Comparison of ENCODE assay signal across 9 cellular contexts in the genomic region with DNA sequence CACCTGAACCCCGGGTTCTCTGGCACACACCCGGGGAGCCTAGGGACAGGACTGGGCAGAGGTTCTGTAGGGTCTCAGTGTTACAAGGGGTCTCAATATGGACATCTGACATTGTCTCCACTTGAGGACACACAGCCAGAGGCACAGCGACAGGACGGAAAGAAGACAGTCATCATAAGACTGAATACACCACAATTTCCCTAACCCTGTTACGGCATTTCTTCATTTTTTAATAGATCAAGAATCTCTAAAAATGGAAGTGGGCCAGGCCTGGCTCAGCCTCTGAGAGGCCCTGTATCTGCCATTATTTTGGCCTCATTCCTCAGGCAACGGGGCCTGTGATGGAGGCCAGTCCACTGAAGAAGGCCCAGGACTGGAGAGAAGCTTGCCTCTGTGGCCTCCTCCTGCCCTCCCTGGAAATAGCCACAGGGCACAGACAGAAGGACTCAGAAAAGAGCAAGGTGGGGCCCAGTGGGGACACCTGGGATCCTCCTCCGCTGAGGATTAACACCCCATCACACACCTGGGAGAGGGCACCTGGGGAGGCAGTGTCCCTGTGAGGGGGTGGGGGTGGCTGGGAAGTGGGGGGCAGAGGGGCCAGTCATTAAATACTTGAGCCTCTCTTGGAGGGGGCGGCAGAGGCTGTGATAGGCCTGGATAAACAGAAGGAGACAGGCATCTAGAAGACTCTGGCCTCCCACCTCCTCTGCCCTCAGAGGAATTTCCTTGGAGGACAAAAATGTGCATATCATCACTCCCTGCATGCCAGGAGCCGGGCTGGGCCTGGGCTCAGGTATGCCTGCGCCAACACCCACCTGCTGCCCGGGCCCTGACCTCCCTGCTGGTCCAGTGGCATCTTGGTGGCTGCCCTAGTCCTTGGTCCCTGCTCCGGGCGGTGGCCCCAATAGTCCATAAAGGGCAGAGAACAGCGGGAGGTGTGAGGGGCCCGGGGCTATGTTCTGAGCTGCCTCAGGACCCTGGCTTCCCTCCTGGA. TPM values are rescaled to one million over a fixed set of nuclear protein-coding genes. Genes with fewer than 3 reads are reported as not detected.
DNase-seq lines count a peak whose midpoint lies in the region; ATAC-seq and TF ChIP-seq lines count a peak whose summit lies in the region.
"Had no signal": no experiment of that assay in that cellular context is flagged by ENCODE, and none has a peak within 500 bp of the region (broad histone marks: within the 10 kb centered on the region; RNA-seq: fewer than 3 reads in every experiment).

No MANE protein-coding gene starts in this region.

- intact Hi-C loops in CD8-positive, alpha-beta T cell (cut with DNase I, micrococcal nuclease), result loop anchor here in 1 of 2 experiments (10.0 kb wide), 1 partner anchor 54 kb away; no protein-coding TSS in a partner anchor

- peaks cover 96% of the 10 kb centered on the region for H3K4me1 ChIP-seq in CD8-positive, alpha-beta T cell (ENCODE audit: insufficient read depth, low read length)

- peak overlapping the region; percentile 97 for H3K4me3 Mint-ChIP-seq in CD8-positive, alpha-beta T cell
- peak overlapping the region; percentile 71 for H3K4me3 Mint-ChIP-seq in activated naive CD8-positive, alpha-beta T cell treated with anti-CD3 and anti-CD28 coated beads, Interleukin-2, amount 10 ng/mL, durations not matched to agents 7 days and 5 days
- H3K4me3 Mint-ChIP-seq in naive thymus-derived CD8-positive, alpha-beta T cell, result peak overlapping the region; percentile 88 to 96 (median 94)

- no peaks in the 10 kb centered on the region for H3K9me3 Mint-ChIP-seq in CD8-positive, alpha-beta T cell
- H3K9me3 Mint-ChIP-seq in activated naive CD8-positive, alpha-beta T cell treated with anti-CD3 and anti-CD28 coated beads, Interleukin-2, amount 10 ng/mL, durations not matched to agents 7 days and 5 days, result no peaks in the 10 kb centered on the region
- no peaks in the 10 kb centered on the region for H3K9me3 Mint-ChIP-seq in naive thymus-derived CD8-positive, alpha-beta T cell

- peak in 2 of 7 experiments; percentile 4 to 48 for DNase-seq in CD8-positive, alpha-beta T cell
- DNase-seq in H7 (peak; percentile 70), AG08395 (ENCODE audit: low spot score) (no peak), mucosa of gallbladder (ENCODE audit: low spot score) (no peak), NCI-H82 (lab: John Stamatoyannopoulos, UW) (no peak)
- no peak for DNase-seq in activated naive CD8-positive, alpha-beta T cell treated with anti-CD3 and anti-CD28 coated beads, Interleukin-2, amount 10 ng/mL, durations not matched to agents 7 days and 5 days
- DNase-seq in naive thymus-derived CD8-positive, alpha-beta T cell, result peak in 2 of 10 donors; percentile 17 to 19
- DNase-seq: left cardiac atrium, NCI-H1048 had no signal

- peaks cover 94% of the 10 kb centered on the region for H3K4me1 Mint-ChIP-seq in CD8-positive, alpha-beta T cell (ENCODE audit: low read depth)
- peaks cover 78% of the 10 kb centered on the region for H3K4me1 Mint-ChIP-seq in activated naive CD8-positive, alpha-beta T cell treated with anti-CD3 and anti-CD28 coated beads, Interleukin-2, amount 10 ng/mL, durations not matched to agents 7 days and 5 days
- H3K4me1 Mint-ChIP-seq in naive thymus-derived CD8-positive, alpha-beta T cell, result peaks cover 60 to 99% (median 95%) of the 10 kb centered on the region in 4 donors

- TF ChIP-seq CTCF in CD8-positive, alpha-beta T cell (IDR thresholded peaks at IDR 0.05), result no peak

- H3K36me3 Mint-ChIP-seq in CD8-positive, alpha-beta T cell, result peaks cover 65% of the 10 kb centered on the region
- peaks cover 42% of the 10 kb centered on the region for H3K36me3 Mint-ChIP-seq in activated naive CD8-positive, alpha-beta T cell treated with anti-CD3 and anti-CD28 coated beads, Interleukin-2, amount 10 ng/mL, durations not matched to agents 7 days and 5 days
- peaks cover 0 to 63% (median 15%) of the 10 kb centered on the region in 3 donors for H3K36me3 Mint-ChIP-seq in naive thymus-derived CD8-positive, alpha-beta T cell

- peak overlapping the region; percentile 49 for H3K27ac ChIP-seq in CD8-positive, alpha-beta T cell (ENCODE audit: low read depth, low read length)

- peak overlapping the region; percentile 97 for H3K27ac Mint-ChIP-seq in CD8-positive, alpha-beta T cell
- peak overlapping the region; percentile 83 for H3K27ac Mint-ChIP-seq in activated naive CD8-positive, alpha-beta T cell treated with anti-CD3 and anti-CD28 coated beads, Interleukin-2, amount 10 ng/mL, durations not matched to agents 7 days and 5 days
- H3K27ac Mint-ChIP-seq in naive thymus-derived CD8-positive, alpha-beta T cell, result peak overlapping the region; percentile 95 to 99 (median 97)

- H3K36me3 ChIP-seq in CD8-positive, alpha-beta T cell (ENCODE audit: insufficient read depth, low read length), result peaks cover 24% of the 10 kb centered on the region
- no peaks in the 10 kb centered on the region for H3K36me3 ChIP-seq in H7 (replicated peaks; ENCODE audit: control insufficient read depth, insufficient read depth, low read length)

- H3K9me3 ChIP-seq in CD8-positive, alpha-beta T cell (ENCODE audit: low read length), result no peaks in the 10 kb centered on the region

- POLR2A ChIA-PET in CD8-positive, alpha-beta T cell (lab: Charles Lee), result interaction anchor here (0.9 to 2.8 kb wide), 11 partner anchors 8 to 257 kb away, joined by 3 to 25 read pairs (median 6); a partner anchor contains a TSS
- POLR2A ChIA-PET in activated naive CD8-positive, alpha-beta T cell treated with anti-CD3 and anti-CD28 coated beads, Interleukin-2, amount 10 ng/mL, durations not matched to agents 7 days and 5 days (lab: Charles Lee), result interaction anchor here (0.6 to 2.7 kb wide), 5 partner anchors 8 to 255 kb away, joined by 3 to 29 read pairs (median 4); a partner anchor contains a TSS
- POLR2A ChIA-PET in naive thymus-derived CD8-positive, alpha-beta T cell (lab: Charles Lee), result interaction anchor here (0.6 to 3.7 kb wide), 20 partner anchors 9 to 1014 kb away, joined by 3 to 76 read pairs (median 6); a partner anchor contains a TSS

- CTCF ChIA-PET in CD8-positive, alpha-beta T cell (lab: Charles Lee), result interaction anchor here (0.8 to 2.2 kb wide), 11 partner anchors 8 to 284 kb away, joined by 3 to 15 read pairs (median 4); a partner anchor contains a TSS

- ATAC-seq in CD8-positive, alpha-beta T cell, result no peak
- ATAC-seq in activated naive CD8-positive, alpha-beta T cell treated with anti-CD3 and anti-CD28 coated beads, Interleukin-2, amount 10 ng/mL, durations not matched to agents 7 days and 5 days (ENCODE audit: low read depth), result no peak
- peak in 1 of 2 donors; percentile 1 for ATAC-seq in naive thymus-derived CD8-positive, alpha-beta T cell

- no peaks in the 10 kb centered on the region for H3K27me3 Mint-ChIP-seq in CD8-positive, alpha-beta T cell (ENCODE audit: low read depth)
- H3K27me3 Mint-ChIP-seq in activated naive CD8-positive, alpha-beta T cell treated with anti-CD3 and anti-CD28 coated beads, Interleukin-2, amount 10 ng/mL, durations not matched to agents 7 days and 5 days, result no peaks in the 10 kb centered on the region
- peaks cover 0 to 1% (median 0%) of the 10 kb centered on the region in 5 donors for H3K27me3 Mint-ChIP-seq in naive thymus-derived CD8-positive, alpha-beta T cell

- H3K27me3 ChIP-seq in CD8-positive, alpha-beta T cell (ENCODE audit: insufficient read depth, low read length), result no peaks in the 10 kb centered on the region
- H3K27me3 ChIP-seq in H7 (ENCODE audit: control insufficient read depth, insufficient read depth, low read length), result no peaks in the 10 kb centered on the region

- peak overlapping the region; percentile 36 for H3K4me3 ChIP-seq in CD8-positive, alpha-beta T cell (ENCODE audit: low read depth, low read length)
- no peak overlapping the region for H3K4me3 ChIP-seq in H7 (ENCODE audit: insufficient read depth, low read depth, low read length)

RNA-seq across cellular contexts. Expression of a gene that starts 8.0 kb away (rescaled TPM):
- total RNA-seq in CD8-positive, alpha-beta T cell, result 100 to 1,000 TPM; 909 to 922 TPM
- total RNA-seq in H7 (2014; rRNA removed; shearing (Covaris generic)), result 1.3 TPM in 2 replicates
- 100 to 1,000 TPM; 370 to 371 TPM for total RNA-seq in activated naive CD8-positive, alpha-beta T cell treated with anti-CD3 and anti-CD28 coated beads, Interleukin-2, amount 10 ng/mL, durations not matched to agents 7 days and 5 days
- total RNA-seq in naive thymus-derived CD8-positive, alpha-beta T cell, result 100 to 1,000 TPM; 566 to 578 TPM
- 100 to 1,000 TPM; 177 to 292 (median 235) TPM for polyA plus RNA-seq in naive thymus-derived CD8-positive, alpha-beta T cell
- total RNA-seq in mucosa of gallbladder, result 250 TPM

Comparison
In these comparisons a context has a peak if more than half of its experiments do, and no peak if none do; other contexts are left out.
1. RNA of a gene that starts 8.0 kb away (total RNA-seq): 909 to 922 TPM in CD8-positive, alpha-beta T cell, 566 to 578 TPM in naive thymus-derived CD8-positive, alpha-beta T cell, 370 to 371 TPM in activated naive CD8-positive, alpha-beta T cell treated with anti-CD3 and anti-CD28 coated beads, Interleukin-2, amount 10 ng/mL, durations not matched to agents 7 days and 5 days and 250 TPM in mucosa of gallbladder (single experiment); 1.3 TPM in H7; every median in the first group is over 100 times any median in the second.
2. Peak in every context shown above with its lines, with median percentiles within 50 percentile points of each other: H3K27ac Mint-ChIP-seq and H3K4me3 Mint-ChIP-seq.